ENCODE assay signal across 13 cellular contexts in the genomic region with DNA sequence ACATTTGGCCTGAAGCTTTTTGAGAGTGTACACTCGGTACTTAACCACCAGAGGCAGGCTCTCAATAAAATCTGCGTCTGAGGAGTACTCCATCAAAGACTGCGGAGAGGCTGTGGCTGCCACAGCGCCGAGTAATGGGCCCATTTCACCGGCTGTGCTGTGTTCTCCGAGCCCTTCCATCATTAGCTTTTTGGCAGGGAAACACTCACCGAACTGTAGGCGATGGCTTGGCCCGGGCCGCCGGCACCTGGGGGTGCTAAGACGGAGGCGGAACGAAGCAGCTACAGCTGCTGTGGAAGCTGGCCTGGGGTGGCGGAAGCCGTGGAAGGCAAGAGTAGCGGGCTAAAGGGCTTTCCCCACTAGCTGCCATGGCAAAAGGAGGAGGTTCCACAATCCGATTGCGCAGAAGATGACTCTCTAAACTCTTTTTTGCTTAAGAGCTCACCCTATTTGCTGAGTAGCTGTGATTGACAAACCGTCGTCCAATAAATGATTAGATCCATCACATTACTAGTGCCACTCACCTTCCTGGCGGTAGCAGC. TPM values are rescaled to one million over a fixed set of nuclear protein-coding genes. Genes with fewer than 3 reads are reported as not detected.
DNase-seq lines count a peak whose midpoint lies in the region; ATAC-seq and TF ChIP-seq lines count a peak whose summit lies in the region.
"Had no signal": no experiment of that assay in that cellular context is flagged by ENCODE, and none has a peak within 500 bp of the region (broad histone marks: within the 10 kb centered on the region; RNA-seq: fewer than 3 reads in every experiment).

No MANE protein-coding gene starts in this region.

- H3K36me3 ChIP-seq in H7 (replicated peaks; ENCODE audit: control insufficient read depth, insufficient read depth, low read length) (no peaks in the 10 kb centered on the region), body of pancreas (replicated peaks in 1 of 2; ENCODE audit: insufficient read depth in 1 of 2, low read depth in 2 of 2) (no peaks in the 10 kb centered on the region), vagina (no peaks in the 10 kb centered on the region)
- H3K36me3 ChIP-seq: breast epithelium, tibial artery had no signal

- peaks cover 2 to 12% (median 5%) of the 10 kb centered on the region in 7 donors for H3K9me3 Mint-ChIP-seq in CD14-positive monocyte

- ATAC-seq in body of pancreas, result peak; percentile 45
- ATAC-seq in GM21515 (IDR thresholded peaks at IDR 0.05; ENCODE audit: unreplicated experiment), result no peak

- H3K4me3 Mint-ChIP-seq in CD14-positive monocyte, result peak overlapping the region in 1 of 2 donors; percentile 47

- 47 to 51% methylated on average over 15 to 18 of the region's 23 CpGs for WGBS in body of pancreas, 2 donors

- TF ChIP-seq POLR2A in body of pancreas (IDR thresholded peaks at IDR 0.05) (no peak), vagina (IDR thresholded peaks at IDR 0.05) (no peak)

- intact Hi-C loops in body of pancreas (cut with DNase I) (no loop called here), CD14-positive monocyte (cut with micrococcal nuclease) (no loop called here), vagina (cut with DNase I) (no loop called here)

- TF ChIP-seq CTCF in body of pancreas (IDR thresholded peaks at IDR 0.05), result peak in 3 of 7 experiments; percentile 10 to 20 (median 18)
- no peak for TF ChIP-seq CTCF in CD14-positive monocyte (IDR thresholded peaks at IDR 0.05)
- no peak for TF ChIP-seq CTCF in vagina (IDR thresholded peaks at IDR 0.05)

- DNase-seq in Ammon's horn (ENCODE audit: low spot score), result peak; percentile 51
- peak; percentile 28 for DNase-seq in H7
- DNase-seq in body of pancreas, result peak; percentile 1 to 24 (median 15)
- peak; percentile 2 for DNase-seq in midbrain (lab: John Stamatoyannopoulos, UW)
- no peak for DNase-seq in CD14-positive monocyte (ENCODE audit: low spot score)
- no peak for DNase-seq in vagina (ENCODE audit: extremely low spot score in 2 of 2)
- no peak for DNase-seq in NOMO-1 treated with DMSO at 0.1 percent for 48 hours (lab: John Stamatoyannopoulos, UW; ENCODE audit: unreplicated experiment)
- DNase-seq: EL, NCI-H2171, tibial artery had no signal

- no peak overlapping the region for H3K27ac ChIP-seq in body of pancreas
- H3K27ac ChIP-seq in vagina, result no peak overlapping the region
- H3K27ac ChIP-seq: breast epithelium, tibial artery had no signal

- H3K4me1 ChIP-seq in body of pancreas, result no peaks in the 10 kb centered on the region
- H3K4me1 ChIP-seq in vagina, result no peaks in the 10 kb centered on the region
- H3K4me1 ChIP-seq: breast epithelium, tibial artery had no signal

- H3K9me3 ChIP-seq in body of pancreas, result no peaks in the 10 kb centered on the region
- H3K9me3 ChIP-seq in vagina, result no peaks in the 10 kb centered on the region
- H3K9me3 ChIP-seq: breast epithelium, tibial artery had no signal

- H3K4me1 Mint-ChIP-seq in CD14-positive monocyte, result no peaks in the 10 kb centered on the region

- no peak overlapping the region for H3K27ac Mint-ChIP-seq in CD14-positive monocyte

- peak overlapping the region; percentile 20; the same call in 1 of the 2 replicates for H3K4me3 ChIP-seq in H7 (ENCODE audit: insufficient read depth, low read depth, low read length)
- no peak overlapping the region for H3K4me3 ChIP-seq in body of pancreas
- H3K4me3 ChIP-seq in vagina, result no peak overlapping the region

- H3K27me3 Mint-ChIP-seq in CD14-positive monocyte (ENCODE audit: low read depth in 3 of 3), result peaks cover 2 to 5% (median 2%) of the 10 kb centered on the region in 3 donors

- H3K36me3 Mint-ChIP-seq in CD14-positive monocyte, result no peaks in the 10 kb centered on the region

- H3K27me3 ChIP-seq in H7 (ENCODE audit: control insufficient read depth, insufficient read depth, low read length) (no peaks in the 10 kb centered on the region), body of pancreas (no peaks in the 10 kb centered on the region), vagina (no peaks in the 10 kb centered on the region)
- H3K27me3 ChIP-seq: tibial artery had no signal

RNA-seq across cellular contexts. Expression of gene PABPC1L2A, which starts 48.5 kb away (rescaled TPM):
- 0.03 and 0.26 TPM in 2 replicates for total RNA-seq in H7 (2014; rRNA removed; shearing (Covaris generic))
- total RNA-seq in body of pancreas (not detected), vagina (not detected)
- not detected for polyA plus RNA-seq in CD14-positive monocyte
- total RNA-seq: breast epithelium had no signal
- polyA plus RNA-seq: keratinocyte had no signal

Comparison
In these comparisons a context has a peak if more than half of its experiments do, and no peak if none do; other contexts are left out.
1. DNase-seq: peak in Ammon's horn (single experiment), H7 (single experiment), body of pancreas (4 of 4) and midbrain (single experiment); none in CD14-positive monocyte (single experiment), vagina (0 of 2) and NOMO-1 treated with DMSO at 0.1 percent for 48 hours (single experiment).